31 cellular contexts compared by ENCODE assay signal in genomic region chr12:44716681-44717080, GRCh38.
"Had no signal": no experiment of that assay in that cellular context is flagged by ENCODE, and none has a peak within 500 bp of the region (broad histone marks: within the 10 kb centered on the region; RNA-seq: fewer than 3 reads in every experiment).

No MANE protein-coding gene starts in this region.

- H3K9me3 ChIP-seq: breast epithelium, esophagus squamous epithelium, left lung, lower lobe of right lung, ovary, thoracic aorta had no signal

- H3K36me3 ChIP-seq: breast epithelium, esophagus squamous epithelium, left lung, lower lobe of right lung, ovary, thoracic aorta, WERI-Rb-1 had no signal

- H3K27me3 Mint-ChIP-seq: activated CD4-positive, alpha-beta memory T cell treated with anti-CD3 and anti-CD28 coated beads for 36 hours; activated naive CD4-positive, alpha-beta T cell treated with anti-CD3 and anti-CD28 coated beads, Interleukin-2, amount 10 ng/mL, durations not matched to agents 7 days and 5 days; activated naive CD8-positive, alpha-beta T cell treated with anti-CD3 and anti-CD28 coated beads, Interleukin-2, amount 50 U/mL, for 24 hours; progenitor cell of endocrine pancreas; stimulated activated naive CD8-positive, alpha-beta T cell treated with anti-CD3 and anti-CD28 coated beads, Interleukin-15, Interleukin-2, amounts not matched to agents 100 ng/mL and 50 ng/mL, for 24 hours had no signal

- H3K9me3 Mint-ChIP-seq: activated CD4-positive, alpha-beta memory T cell treated with anti-CD3 and anti-CD28 coated beads for 36 hours; activated naive CD4-positive, alpha-beta T cell treated with anti-CD3 and anti-CD28 coated beads, Interleukin-2, amount 10 ng/mL, durations not matched to agents 7 days and 5 days; activated naive CD8-positive, alpha-beta T cell treated with anti-CD3 and anti-CD28 coated beads, Interleukin-2, amount 50 U/mL, for 24 hours; activated T-helper 1 cell treated with anti-CD3 and anti-CD28 coated beads, Interleukin-12 subunit alpha, Interleukin-12 subunit beta, Interleukin-2, Interleukin-4 antibody, amounts not matched to agents 30 ng/mL and 10 ng/mL and 1 ng/mL, durations not matched to agents 14 hours and 24 hours and 36 hours; stimulated activated naive CD8-positive, alpha-beta T cell treated with anti-CD3 and anti-CD28 coated beads, Interleukin-15, Interleukin-2, amounts not matched to agents 100 ng/mL and 50 ng/mL, for 24 hours had no signal

- DNase-seq: activated CD4-positive, alpha-beta memory T cell treated with anti-CD3 and anti-CD28 coated beads for 36 hours; activated CD4-positive, alpha-beta T cell treated with anti-CD3 and anti-CD28 coated beads for 48 hours; activated CD8-positive, alpha-beta memory T cell treated with anti-CD3 and anti-CD28 coated beads, Interleukin-2, amount 50 U/mL, for 4 hours; activated effector memory CD4-positive, alpha-beta T cell treated with anti-CD3 and anti-CD28 coated beads, Interleukin-2, amount 50 U/mL, for 16 hours; activated naive CD4-positive, alpha-beta T cell treated with anti-CD3 and anti-CD28 coated beads, Interleukin-2, amount 10 ng/mL, durations not matched to agents 7 days and 5 days; activated naive CD8-positive, alpha-beta T cell treated with anti-CD3 and anti-CD28 coated beads, Interleukin-2, amount 50 U/mL, for 24 hours; activated T-cell treated with anti-CD3 and anti-CD28 coated beads, Interleukin-2, amount 50 U/mL, for 1 hour; amygdala; central memory CD4-positive, alpha-beta T cell; dermis blood vessel endothelial cell; effector CD4-positive, alpha-beta T cell; esophagus squamous epithelium; glutamatergic neuron; left lung; lower lobe of right lung; mesendoderm; ovary; stimulated activated CD4-positive, alpha-beta T cell treated with anti-CD3 and anti-CD28 coated beads, Interleukin-12 subunit alpha, Interleukin-12 subunit beta, amount 100 ng/mL, for 4 hours; stimulated activated CD4-positive, alpha-beta T cell treated with anti-CD3 and anti-CD28 coated beads, Interleukin-4, amount 100 ng/mL, for 1 hour; trophoblast cell; WERI-Rb-1 had no signal

- H3K27ac ChIP-seq: breast epithelium, epithelial cell of prostate, esophagus squamous epithelium, left lung, lower lobe of right lung, ovary, skin epidermis, thoracic aorta, WERI-Rb-1 had no signal

- H3K36me3 Mint-ChIP-seq: activated CD4-positive, alpha-beta memory T cell treated with anti-CD3 and anti-CD28 coated beads for 36 hours; activated naive CD4-positive, alpha-beta T cell treated with anti-CD3 and anti-CD28 coated beads, Interleukin-2, amount 10 ng/mL, durations not matched to agents 7 days and 5 days; natural killer cell treated with Interleukin-12 subunit alpha and Interleukin-12 subunit beta and Interleukin-15 and Interleukin-18, amount 100 ng/mL, for 72 hours had no signal

- H3K4me3 Mint-ChIP-seq: activated CD4-positive, alpha-beta memory T cell treated with anti-CD3 and anti-CD28 coated beads for 36 hours; activated naive CD4-positive, alpha-beta T cell treated with anti-CD3 and anti-CD28 coated beads, Interleukin-2, amount 10 ng/mL, durations not matched to agents 7 days and 5 days; activated naive CD8-positive, alpha-beta T cell treated with anti-CD3 and anti-CD28 coated beads, Interleukin-2, amount 50 U/mL, for 24 hours; activated T-helper 1 cell treated with anti-CD3 and anti-CD28 coated beads, Interleukin-12 subunit alpha, Interleukin-12 subunit beta, Interleukin-2, Interleukin-4 antibody, amounts not matched to agents 30 ng/mL and 10 ng/mL and 1 ng/mL, durations not matched to agents 14 hours and 24 hours and 36 hours; natural killer cell treated with Interleukin-12 subunit alpha and Interleukin-12 subunit beta and Interleukin-15 and Interleukin-18, amount 100 ng/mL, for 72 hours; stimulated activated naive CD8-positive, alpha-beta T cell treated with anti-CD3 and anti-CD28 coated beads, Interleukin-15, Interleukin-2, amounts not matched to agents 100 ng/mL and 50 ng/mL, for 24 hours had no signal

- H3K27me3 ChIP-seq: breast epithelium, esophagus squamous epithelium, ovary had no signal

- H3K4me1 Mint-ChIP-seq: activated naive CD4-positive, alpha-beta T cell treated with anti-CD3 and anti-CD28 coated beads, Interleukin-2, amount 10 ng/mL, durations not matched to agents 7 days and 5 days had no signal

- H3K4me1 ChIP-seq: breast epithelium, esophagus squamous epithelium, left lung, lower lobe of right lung had no signal

- H3K27ac Mint-ChIP-seq: activated CD4-positive, alpha-beta memory T cell treated with anti-CD3 and anti-CD28 coated beads for 36 hours; activated naive CD4-positive, alpha-beta T cell treated with anti-CD3 and anti-CD28 coated beads, Interleukin-2, amount 10 ng/mL, durations not matched to agents 7 days and 5 days; activated naive CD8-positive, alpha-beta T cell treated with anti-CD3 and anti-CD28 coated beads, Interleukin-2, amount 50 U/mL, for 24 hours; activated T-helper 1 cell treated with anti-CD3 and anti-CD28 coated beads, Interleukin-12 subunit alpha, Interleukin-12 subunit beta, Interleukin-2, Interleukin-4 antibody, amounts not matched to agents 30 ng/mL and 10 ng/mL and 1 ng/mL, durations not matched to agents 14 hours and 24 hours and 36 hours; natural killer cell treated with Interleukin-12 subunit alpha and Interleukin-12 subunit beta and Interleukin-15 and Interleukin-18, amount 100 ng/mL, for 72 hours; progenitor cell of endocrine pancreas; stimulated activated naive CD8-positive, alpha-beta T cell treated with anti-CD3 and anti-CD28 coated beads, Interleukin-15, Interleukin-2, amounts not matched to agents 100 ng/mL and 50 ng/mL, for 24 hours had no signal

- ATAC-seq: activated CD4-positive, CD25-positive, alpha-beta regulatory T cell treated with anti-CD3 and anti-CD28 coated beads, Interleukin-2, amount 50 U/mL, for 24 hours; activated naive CD8-positive, alpha-beta T cell treated with anti-CD3 and anti-CD28 coated beads, Interleukin-2, amount 50 U/mL, for 24 hours; left lung; lower lobe of right lung; natural killer cell treated with Interleukin-12 subunit alpha and Interleukin-12 subunit beta and Interleukin-15 and Interleukin-18, amount 100 ng/mL, for 72 hours; sciatic nerve had no signal

- H3K4me3 ChIP-seq: breast epithelium, esophagus squamous epithelium, left lung, lower lobe of right lung, ovary, skin epidermis, thoracic aorta had no signal
